Comparison of ENCODE assay signal across 8 cellular contexts in the genomic region with DNA sequence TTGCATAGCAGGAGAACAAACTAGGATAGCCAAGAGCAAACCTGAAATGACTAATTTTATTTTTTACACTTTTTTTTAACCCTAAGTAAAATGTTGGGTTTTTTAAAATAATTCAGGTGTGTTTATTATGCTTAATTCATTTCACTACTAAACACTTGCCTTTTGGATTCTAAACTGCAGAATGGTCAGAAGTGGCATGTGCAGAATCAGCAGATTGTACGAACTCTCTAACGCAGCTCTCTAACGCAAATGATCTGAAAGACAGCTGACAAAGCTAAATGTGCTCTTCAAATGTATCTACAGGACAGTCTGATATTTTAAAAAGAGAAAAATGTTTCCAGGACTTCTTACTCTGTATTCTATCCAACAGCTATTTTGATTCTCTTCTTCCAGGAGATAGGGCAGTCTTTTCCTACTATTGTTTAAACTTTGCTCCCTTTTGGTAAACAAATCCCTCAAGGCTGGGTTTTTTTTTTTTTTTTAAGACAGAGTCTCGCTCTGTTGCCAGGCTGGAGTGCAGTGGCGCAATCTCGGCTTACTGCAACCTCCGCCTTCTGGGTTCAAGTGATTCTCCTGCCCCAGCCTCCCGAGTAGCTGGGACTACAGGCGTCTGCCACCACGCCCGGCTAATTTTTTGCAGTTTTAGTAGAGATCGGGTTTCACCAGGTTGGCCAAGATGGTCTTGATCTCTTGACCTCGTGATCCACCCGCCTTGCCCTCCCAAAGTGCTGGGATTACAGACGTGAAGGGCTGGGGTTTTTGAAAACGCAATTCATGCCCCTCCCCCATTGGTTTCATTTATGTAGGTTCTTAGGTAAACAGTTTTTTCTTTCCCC. TPM values are rescaled to one million over a fixed set of nuclear protein-coding genes. Genes with fewer than 3 reads are reported as not detected.
A peak's percentile ranks its signal among the peaks of the same experiment; 100 is the strongest.
DNase-seq lines count a peak whose midpoint lies in the region; ATAC-seq and TF ChIP-seq lines count a peak whose summit lies in the region.

No MANE protein-coding gene starts in this region.

- H4K91ac ChIP-seq in H9 (ENCODE audit: insufficient read length, low read depth, low read length): no peak overlapping the region

- no peak for TF ChIP-seq CTCF in H9 (conservative IDR thresholded peaks at IDR 0.05)
- no peak for TF ChIP-seq CTCF in activated B cell treated with CpG ODN at 0.5 μM for 24 hours (IDR thresholded peaks at IDR 0.05)
- TF ChIP-seq CTCF in foreskin keratinocyte (conservative IDR thresholded peaks at IDR 0.05): no peak
- TF ChIP-seq CTCF in gastrocnemius medialis (IDR thresholded peaks at IDR 0.05 in 4 of 5, conservative IDR thresholded peaks at IDR 0.05 in 1 of 5): no peak

- no peak overlapping the region for H2AFZ ChIP-seq in H9 (ENCODE audit: low read length)

- intact Hi-C loops in activated B cell treated with CpG ODN at 0.5 μM for 24 hours (cut with micrococcal nuclease): loop anchor here (5.0 kb wide), 3 partner anchors 589 to 1371 kb away; partner anchors contain the start of genes GCNT1, RFK and RORB
- intact Hi-C loops in gastrocnemius medialis (cut with DNase I; ENCODE audit: low total_unique reads): loop anchor here (10.0 kb wide), 1 partner anchor 1308 kb away; the partner anchor contains the start of gene RFK

- H3T11ph ChIP-seq in H9 (ENCODE audit: low read length): no peak overlapping the region

- DNase-seq in H9: no peak
- no peak for DNase-seq in activated B cell treated with CpG ODN at 0.5 μM for 24 hours
- DNase-seq in foreskin keratinocyte: peak in 1 of 2 donors; percentile 33
- DNase-seq in gastrocnemius medialis: peak in 1 of 2 donors; percentile 38
- no peak for DNase-seq in activated gamma-delta T cell treated with Interleukin-2 at 50 U/mL for 16 hours
- no peak for DNase-seq in NCI-H1105 treated with DMSO at 0.1 percent for 48 hours (lab: John Stamatoyannopoulos, UW)

- no peaks in the 10 kb centered on the region; a peak in 1 of 5 replicates for H3K9me3 Mint-ChIP-seq in H9
- no peaks in the 10 kb centered on the region for H3K9me3 Mint-ChIP-seq in activated B cell treated with CpG ODN at 0.5 μM for 24 hours

- H2BK5ac ChIP-seq in H9 (ENCODE audit: insufficient read length, low read length): no peak overlapping the region

- no CpG with 5 or more reads among the region's 16 CpGs for WGBS in H9 (ENCODE audit: extremely low coverage, insufficient read length, low lambda C conversion rate)

- no peak overlapping the region for H3K18ac ChIP-seq in H9 (ENCODE audit: insufficient read length, low read depth, low read length)

- H3K36me3 Mint-ChIP-seq in H9 (ENCODE audit: insufficient read depth in 1 of 3, low read depth in 3 of 3) (0 out of 7 replicates have a peak, but pooled peaks cover 0 to 4% (median 0%) of the 10 kb centered on the region in 3 experiments), activated B cell treated with CpG ODN at 0.5 μM for 24 hours (ENCODE audit: low read depth) (peaks cover 16% of the 10 kb centered on the region)

- H3K14ac ChIP-seq in H9 (ENCODE audit: insufficient read depth, low read length): no peak overlapping the region

- H2BK20ac ChIP-seq in H9 (ENCODE audit: low read depth, low read length, poor library complexity, severe bottlenecking): no peak overlapping the region

- peaks cover 2% of the 10 kb centered on the region; the same call in 1 of the 2 replicates for H3K4me1 ChIP-seq in H9 (ENCODE audit: insufficient read depth, low read length)
- peaks cover 8% of the 10 kb centered on the region for H3K4me1 ChIP-seq in foreskin keratinocyte
- H3K4me1 ChIP-seq in gastrocnemius medialis: peaks cover 0 to 18% of the 10 kb centered on the region in 2 donors

- H3K27me3 ChIP-seq in H9 (ENCODE audit: insufficient read depth, low read length) (no peaks in the 10 kb centered on the region), foreskin keratinocyte (no peaks in the 10 kb centered on the region), gastrocnemius medialis (no peaks in the 10 kb centered on the region)

- peak overlapping the region; percentile 88 to 96 for H3K4me3 Mint-ChIP-seq in H9
- peak overlapping the region; percentile 93 for H3K4me3 Mint-ChIP-seq in activated B cell treated with CpG ODN at 0.5 μM for 24 hours

- no peak overlapping the region for H4K8ac ChIP-seq in H9 (replicated peaks; ENCODE audit: insufficient read length, low read depth, low read length)

- no peak overlapping the region for H4K5ac ChIP-seq in H9 (ENCODE audit: insufficient read length, low read depth, low read length)

- CTCF ChIA-PET in activated B cell treated with CpG ODN at 0.5 μM for 24 hours (lab: Charles Lee): interaction anchor here (0.6 to 3.2 kb wide), 5 partner anchors 15 to 307 kb away, joined by 3 to 19 read pairs (median 4); partner anchors contain the start of gene CARNMT1

- H3K27ac ChIP-seq in H9 (ENCODE audit: insufficient read length, low read depth, low read length) (no peak overlapping the region), foreskin keratinocyte (peak overlapping the region; percentile 68), gastrocnemius medialis (peak overlapping the region; percentile 89 to 99 (median 94))

- no peaks in the 10 kb centered on the region for H3K79me1 ChIP-seq in H9 (ENCODE audit: insufficient read depth, low read depth, low read length, poor library complexity, severe bottlenecking)

- no peak overlapping the region for H2BK120ac ChIP-seq in H9 (ENCODE audit: low read depth, low read length, poor library complexity, severe bottlenecking)

- H3K9me3 ChIP-seq in H9 (ENCODE audit: control insufficient read depth, low read depth, low read length) (no peaks in the 10 kb centered on the region), gastrocnemius medialis (no peaks in the 10 kb centered on the region)

- no peaks in the 10 kb centered on the region; the same call in 1 of the 2 replicates for H3K79me2 ChIP-seq in H9 (ENCODE audit: insufficient read depth, low read length)

- in situ Hi-C loops in gastrocnemius medialis (cut with MboI; ENCODE audit: low sequenced_read_pairs in 4 of 4): loop anchor here in 1 of 4 donors (10.0 kb wide), 1 partner anchor 62 kb away; the partner anchor contains the start of gene CARNMT1

- no peak overlapping the region for H2BK15ac ChIP-seq in H9 (ENCODE audit: low read depth, low read length)

- H4K20me1 ChIP-seq in H9 (ENCODE audit: control insufficient read depth, insufficient read depth, insufficient read length): no peaks in the 10 kb centered on the region

- H3K4me2 ChIP-seq in H9 (ENCODE audit: insufficient read depth, insufficient read length, low read length): peak overlapping the region; percentile 70

- peak overlapping the region in 1 of 3 experiments; percentile 75; a peak in 1 of 7 replicates for H3K27ac Mint-ChIP-seq in H9
- H3K27ac Mint-ChIP-seq in activated B cell treated with CpG ODN at 0.5 μM for 24 hours: peak overlapping the region; percentile 86

- H3K4me1 Mint-ChIP-seq in H9 (peaks cover 33 to 46% of the 10 kb centered on the region in 2 experiments), activated B cell treated with CpG ODN at 0.5 μM for 24 hours (peaks cover 38% of the 10 kb centered on the region)

- H3K23ac ChIP-seq in H9 (ENCODE audit: insufficient read length, low read depth, low read length): no peak overlapping the region

- H3K56ac ChIP-seq in H9 (ENCODE audit: insufficient read length, low read depth, low read length): no peak overlapping the region

- H2AK5ac ChIP-seq in H9 (ENCODE audit: insufficient read length, low read length): no peak overlapping the region

- H3K4ac ChIP-seq in H9 (ENCODE audit: low read depth, low read length): no peak overlapping the region

- H3K9ac ChIP-seq in H9 (ENCODE audit: extremely low read depth, insufficient read length, low read length): no peak overlapping the region

- H2BK12ac ChIP-seq in H9 (ENCODE audit: insufficient read length, low read depth, low read length): no peak overlapping the region

- ATAC-seq in activated B cell treated with CpG ODN at 0.5 μM for 24 hours (ENCODE audit: low read depth) (no peak), foreskin keratinocyte (no peak), gastrocnemius medialis (no peak), HG03432 (IDR thresholded peaks at IDR 0.05; ENCODE audit: unreplicated experiment) (no peak), GM18909 (IDR thresholded peaks at IDR 0.05; ENCODE audit: poor library complexity, unreplicated experiment) (no peak)

- peaks cover 8% of the 10 kb centered on the region for H3K23me2 ChIP-seq in H9 (ENCODE audit: insufficient read length, low read depth, low read length, poor library complexity, severe bottlenecking)

- H3K27me3 Mint-ChIP-seq in H9 (ENCODE audit: low read depth) (no peaks in the 10 kb centered on the region; the same call in 1 of the 2 replicates), activated B cell treated with CpG ODN at 0.5 μM for 24 hours (no peaks in the 10 kb centered on the region)

- POLR2A ChIA-PET in activated B cell treated with CpG ODN at 0.5 μM for 24 hours (lab: Charles Lee): interaction anchor here (0.7 to 6.1 kb wide), 5 partner anchors 32 to 220 kb away, joined by 3 to 82 read pairs (median 15); partner anchors contain the start of genes C9orf40 and CARNMT1

- no peaks in the 10 kb centered on the region for H3K36me3 ChIP-seq in gastrocnemius medialis

- H3K4me3 ChIP-seq in gastrocnemius medialis: peak overlapping the region; percentile 80 to 97 (median 88)

- TF ChIP-seq POLR2A in gastrocnemius medialis (IDR thresholded peaks at IDR 0.05): no peak

RNA-seq across cellular contexts. Expression of gene NMRK1, which starts 1.3 kb away (rescaled TPM):
- total RNA-seq in H9 (2021): 2.7 and 3.0 TPM in 2 replicates
- 6.5 and 8.8 TPM in 2 replicates for total RNA-seq in activated B cell treated with CpG ODN at 0.5 μM for 24 hours
- total RNA-seq in foreskin keratinocyte: 18.5 and 20.3 TPM in 2 replicates
- 21.5 and 22.5 TPM in 2 replicates for polyA plus RNA-seq in foreskin keratinocyte
- 10 to 100 TPM; 10.5 to 20.6 (median 18.6) TPM for total RNA-seq in gastrocnemius medialis

RNA-seq across cellular contexts. Expression of gene OSTF1, which starts 1.7 kb away (rescaled TPM):
- total RNA-seq in H9 (2021): 16.1 and 16.4 TPM in 2 replicates
- 59.7 and 60.1 TPM in 2 replicates for total RNA-seq in activated B cell treated with CpG ODN at 0.5 μM for 24 hours
- 48.1 and 50.0 TPM in 2 replicates for total RNA-seq in foreskin keratinocyte
- 38.7 and 43.8 TPM in 2 replicates for polyA plus RNA-seq in foreskin keratinocyte
- total RNA-seq in gastrocnemius medialis: 1 to 10 TPM; 5.2 to 9.8 (median 6.2) TPM

RNA-seq across cellular contexts. Expression of gene CARNMT1, which starts 58.6 kb away (rescaled TPM):
- total RNA-seq in H9 (2021) (34.9 and 38.2 TPM in 2 replicates), activated B cell treated with CpG ODN at 0.5 μM for 24 hours (15.7 and 19.4 TPM in 2 replicates), foreskin keratinocyte (16.6 and 18.6 TPM in 2 replicates), gastrocnemius medialis (10 to 100 TPM in 2 of 4 donors, 1 to 10 TPM in 2; 6.9 to 28.9 (median 14.6) TPM)
- 3.9 and 5.2 TPM in 2 replicates for polyA plus RNA-seq in foreskin keratinocyte
